In genomic region chr7:36409180-36409579, GRCh38 we compare ENCODE assay signal across 18 cellular contexts.
"Had no signal": no experiment of that assay in that cellular context is flagged by ENCODE, and none has a peak within 500 bp of the region (broad histone marks: within the 10 kb centered on the region; RNA-seq: fewer than 3 reads in every experiment).

No MANE protein-coding gene starts in this region.

- H3K4me3 ChIP-seq: coronary artery, gastroesophageal sphincter, right lobe of liver, smooth muscle cell, upper lobe of right lung had no signal

- H3K27me3 ChIP-seq: brain microvascular endothelial cell, gastroesophageal sphincter, right lobe of liver, upper lobe of right lung had no signal

- H3K36me3 ChIP-seq: gastroesophageal sphincter, right lobe of liver, upper lobe of right lung had no signal

- ATAC-seq: activated CD8-positive, alpha-beta T cell treated with anti-CD3 and anti-CD28 coated beads, Interleukin-2, amount 10 ng/mL, durations not matched to agents 7 days and 5 days; activated naive CD8-positive, alpha-beta T cell treated with anti-CD3 and anti-CD28 coated beads, Interleukin-2, amount 50 U/mL, for 24 hours; gastroesophageal sphincter; natural killer cell; right lobe of liver; stimulated activated memory B cell treated with anti-CD40 and anti-IgM and Interleukin-4, amounts not matched to agents 10 μg/mL and 1 μg/mL and 100 μg/mL, for 72 hours; upper lobe of right lung had no signal

- DNase-seq: activated CD4-positive, alpha-beta T cell treated with anti-CD3 and anti-CD28 coated beads, Interleukin-2, amount 10 ng/mL, durations not matched to agents 7 days and 5 days; activated CD8-positive, alpha-beta T cell treated with anti-CD3 and anti-CD28 coated beads, Interleukin-2, amount 10 ng/mL, durations not matched to agents 7 days and 5 days; activated naive CD4-positive, alpha-beta T cell treated with anti-CD3 and anti-CD28 coated beads, Interleukin-2, amount 10 ng/mL, durations not matched to agents 7 days and 5 days; activated naive CD8-positive, alpha-beta T cell treated with anti-CD3 and anti-CD28 coated beads, Interleukin-2, amount 50 U/mL, for 24 hours; activated T-cell treated with anti-CD3 and anti-CD28 coated beads, Interleukin-2, amount 50 U/mL, for 24 hours; aorta; brain microvascular endothelial cell; natural killer cell; right lobe of liver; stimulated activated CD4-positive, alpha-beta T cell treated with anti-CD3 and anti-CD28 coated beads, Interleukin-4, amount 100 ng/mL, for 24 hours; T-helper 1 cell; T-helper 9 cell; upper lobe of right lung had no signal

- H3K4me1 ChIP-seq: gastroesophageal sphincter, parathyroid adenoma, right lobe of liver, upper lobe of right lung had no signal

- H3K9me3 ChIP-seq: gastroesophageal sphincter, right lobe of liver, upper lobe of right lung had no signal

- H3K27ac ChIP-seq: brain microvascular endothelial cell, coronary artery, gastroesophageal sphincter, parathyroid adenoma, right lobe of liver, upper lobe of right lung had no signal
